13 cellular contexts compared by ENCODE assay signal in the genomic region with DNA sequence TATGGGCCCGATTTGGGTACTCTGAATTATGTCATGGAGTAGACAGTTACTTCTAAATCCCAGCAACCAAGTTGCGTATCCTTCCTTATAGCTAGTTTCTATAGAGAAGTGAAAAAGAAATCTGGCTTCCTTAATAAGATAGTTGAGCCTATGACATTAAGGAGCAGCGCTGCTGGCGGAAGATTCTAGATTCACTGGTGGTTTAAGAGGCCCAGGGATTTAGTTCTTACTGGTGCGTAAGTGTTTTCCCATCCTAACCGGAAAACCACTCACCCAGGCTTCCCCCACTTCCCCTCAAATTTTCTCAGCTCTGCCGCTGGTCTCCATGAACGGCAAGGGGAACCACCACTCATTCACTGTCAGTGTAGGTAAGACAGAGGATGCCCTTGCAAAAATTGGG.
A peak's percentile ranks its signal among the peaks of the same experiment; 100 is the strongest.
DNase-seq lines count a peak whose midpoint lies in the region; ATAC-seq lines count a peak whose summit lies in the region.
"Had no signal": no experiment of that assay in that cellular context is flagged by ENCODE, and none has a peak within 500 bp of the region (broad histone marks: within the 10 kb centered on the region; RNA-seq: fewer than 3 reads in every experiment).

No MANE protein-coding gene starts in this region.

- no peak overlapping the region for H3K4me3 Mint-ChIP-seq in activated naive CD4-positive, alpha-beta T cell treated with anti-CD3 and anti-CD28 coated beads for 36 hours
- H3K4me3 Mint-ChIP-seq in T-helper 17 cell, result no peak overlapping the region
- no peak overlapping the region for H3K4me3 Mint-ChIP-seq in activated T-helper 2 cell treated with anti-CD3 and anti-CD28 coated beads, Interferon-gamma antibody, Interleukin-2, Interleukin-4, amounts not matched to agents 10 μg/mL and 5 μg/mL and 100 μg/mL, durations not matched to agents 14 hours and 24 hours and 36 hours (ENCODE audit: low read depth)
- H3K4me3 Mint-ChIP-seq: activated CD8-positive, alpha-beta T cell treated with anti-CD3 and anti-CD28 coated beads, Interleukin-2, amount 10 ng/mL, durations not matched to agents 7 days and 5 days; H9; mesothelial cell of epicardium had no signal

- intact Hi-C loops in activated naive CD4-positive, alpha-beta T cell treated with anti-CD3 and anti-CD28 coated beads for 36 hours (cut with micrococcal nuclease), result loop anchor here (1.0 to 10.0 kb wide), 5 partner anchors 34 to 246 kb away; no protein-coding TSS in a partner anchor
- intact Hi-C loops in activated T-helper 2 cell treated with anti-CD3 and anti-CD28 coated beads, Interferon-gamma antibody, Interleukin-2, Interleukin-4, amounts not matched to agents 10 μg/mL and 5 μg/mL and 100 μg/mL, durations not matched to agents 14 hours and 24 hours and 36 hours (cut with micrococcal nuclease), result no loop called here

- ATAC-seq in T-helper 17 cell, result no peak

- no peaks in the 10 kb centered on the region for H3K27me3 Mint-ChIP-seq in activated naive CD4-positive, alpha-beta T cell treated with anti-CD3 and anti-CD28 coated beads for 36 hours (ENCODE audit: low read depth)
- H3K27me3 Mint-ChIP-seq in T-helper 17 cell, result no peaks in the 10 kb centered on the region
- H3K27me3 Mint-ChIP-seq in activated T-helper 2 cell treated with anti-CD3 and anti-CD28 coated beads, Interferon-gamma antibody, Interleukin-2, Interleukin-4, amounts not matched to agents 10 μg/mL and 5 μg/mL and 100 μg/mL, durations not matched to agents 14 hours and 24 hours and 36 hours (ENCODE audit: low read depth), result no peaks in the 10 kb centered on the region

- no peak overlapping the region for H3K27ac Mint-ChIP-seq in activated naive CD4-positive, alpha-beta T cell treated with anti-CD3 and anti-CD28 coated beads for 36 hours
- peak overlapping the region; percentile 24 for H3K27ac Mint-ChIP-seq in T-helper 17 cell
- H3K27ac Mint-ChIP-seq in activated T-helper 2 cell treated with anti-CD3 and anti-CD28 coated beads, Interferon-gamma antibody, Interleukin-2, Interleukin-4, amounts not matched to agents 10 μg/mL and 5 μg/mL and 100 μg/mL, durations not matched to agents 14 hours and 24 hours and 36 hours, result no peak overlapping the region
- H3K27ac Mint-ChIP-seq: activated CD8-positive, alpha-beta T cell treated with anti-CD3 and anti-CD28 coated beads, Interleukin-2, amount 10 ng/mL, durations not matched to agents 7 days and 5 days; H9; mesothelial cell of epicardium had no signal

- CTCF ChIA-PET in activated naive CD4-positive, alpha-beta T cell treated with anti-CD3 and anti-CD28 coated beads for 36 hours (lab: Charles Lee), result interaction anchor here (0.8 to 2.5 kb wide), 9 partner anchors 12 to 478 kb away, joined by 3 to 23 read pairs (median 5); no protein-coding TSS in a partner anchor

- H3K9me3 Mint-ChIP-seq in activated naive CD4-positive, alpha-beta T cell treated with anti-CD3 and anti-CD28 coated beads for 36 hours, result no peaks in the 10 kb centered on the region
- H3K9me3 Mint-ChIP-seq in activated T-helper 2 cell treated with anti-CD3 and anti-CD28 coated beads, Interferon-gamma antibody, Interleukin-2, Interleukin-4, amounts not matched to agents 10 μg/mL and 5 μg/mL and 100 μg/mL, durations not matched to agents 14 hours and 24 hours and 36 hours, result no peaks in the 10 kb centered on the region
- H3K9me3 Mint-ChIP-seq: mesothelial cell of epicardium had no signal

- in situ Hi-C loops in ACHN (cut with HindIII; ENCODE audit: low pct_ligation_motif_present, low pct_unique_long_range_greater_than_20kb, low sequenced_read_pairs), result no loop called here

- no peaks in the 10 kb centered on the region for H3K9me3 ChIP-seq in T-helper 17 cell (ENCODE audit: control insufficient read depth, low read length, poor library complexity, severe bottlenecking)

- peak; percentile 34 for DNase-seq in activated naive CD4-positive, alpha-beta T cell treated with anti-CD3 and anti-CD28 coated beads for 36 hours
- DNase-seq in activated naive CD4-positive, alpha-beta T cell treated with anti-CD3 and anti-CD28 coated beads, Interleukin-2, amount 50 U/mL, for 16 hours, result no peak
- DNase-seq in T-helper 17 cell (no peak), medulla oblongata (ENCODE audit: extremely low spot score) (peak; percentile 86), superior temporal gyrus (ENCODE audit: extremely low spot score) (peak; percentile 37), NCI-H345 (lab: John Stamatoyannopoulos, UW) (no peak), ACHN (no peak)
- no peak for DNase-seq in activated T-helper 2 cell treated with anti-CD3 and anti-CD28 coated beads, Interferon-gamma antibody, Interleukin-2, Interleukin-4, amounts not matched to agents 10 μg/mL and 5 μg/mL and 100 μg/mL, durations not matched to agents 14 hours and 24 hours and 36 hours (ENCODE audit: low spot score)
- DNase-seq: cortex of kidney, occipital lobe had no signal

- H3K4me1 Mint-ChIP-seq in activated naive CD4-positive, alpha-beta T cell treated with anti-CD3 and anti-CD28 coated beads for 36 hours (ENCODE audit: low read depth), result peaks cover 4% of the 10 kb centered on the region
- peaks cover 5% of the 10 kb centered on the region for H3K4me1 Mint-ChIP-seq in T-helper 17 cell
- peaks cover 12% of the 10 kb centered on the region for H3K4me1 Mint-ChIP-seq in activated T-helper 2 cell treated with anti-CD3 and anti-CD28 coated beads, Interferon-gamma antibody, Interleukin-2, Interleukin-4, amounts not matched to agents 10 μg/mL and 5 μg/mL and 100 μg/mL, durations not matched to agents 14 hours and 24 hours and 36 hours (ENCODE audit: low read depth)
- H3K4me1 Mint-ChIP-seq: H9, mesothelial cell of epicardium had no signal

- H3K36me3 Mint-ChIP-seq in activated naive CD4-positive, alpha-beta T cell treated with anti-CD3 and anti-CD28 coated beads for 36 hours (ENCODE audit: low read depth), result peaks cover 9% of the 10 kb centered on the region
- H3K36me3 Mint-ChIP-seq in T-helper 17 cell (ENCODE audit: low read depth), result no peaks in the 10 kb centered on the region
- H3K36me3 Mint-ChIP-seq in activated T-helper 2 cell treated with anti-CD3 and anti-CD28 coated beads, Interferon-gamma antibody, Interleukin-2, Interleukin-4, amounts not matched to agents 10 μg/mL and 5 μg/mL and 100 μg/mL, durations not matched to agents 14 hours and 24 hours and 36 hours (ENCODE audit: low read depth), result peaks cover 15% of the 10 kb centered on the region

Comparison
In these comparisons a context has a peak if more than half of its experiments do, and no peak if none do; other contexts are left out.
1. DNase-seq: peak in activated naive CD4-positive, alpha-beta T cell treated with anti-CD3 and anti-CD28 coated beads for 36 hours (single experiment), medulla oblongata (single experiment) and superior temporal gyrus (single experiment); none in activated naive CD4-positive, alpha-beta T cell treated with anti-CD3 and anti-CD28 coated beads, Interleukin-2, amount 50 U/mL, for 16 hours (single experiment), T-helper 17 cell (0 of 3), NCI-H345 (single experiment), activated T-helper 2 cell treated with anti-CD3 and anti-CD28 coated beads, Interferon-gamma antibody, Interleukin-2, Interleukin-4, amounts not matched to agents 10 μg/mL and 5 μg/mL and 100 μg/mL, durations not matched to agents 14 hours and 24 hours and 36 hours (single experiment) and ACHN (single experiment).